ENCODE assay signal across 9 cellular contexts in the genomic region with DNA sequence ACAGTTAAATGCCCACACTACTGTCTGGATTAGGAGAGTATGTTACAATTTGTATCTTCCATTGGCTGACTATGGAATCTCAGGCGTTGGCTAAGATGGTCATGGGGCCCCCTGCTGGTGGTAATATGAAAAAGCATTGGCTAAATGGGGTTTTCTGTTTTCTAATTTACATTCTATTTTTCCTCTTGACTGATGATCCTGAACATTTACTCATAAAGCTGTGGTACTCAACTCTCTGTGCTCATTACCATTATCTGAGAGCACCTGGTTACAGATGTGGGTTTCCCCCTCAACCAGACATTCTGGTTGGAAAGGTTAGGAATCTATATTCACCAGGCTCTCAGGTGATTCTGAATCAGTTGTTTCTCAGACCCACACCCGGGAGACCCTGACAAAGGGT.
A peak's percentile ranks its signal among the peaks of the same experiment; 100 is the strongest.
DNase-seq lines count a peak whose midpoint lies in the region; ATAC-seq and TF ChIP-seq lines count a peak whose summit lies in the region.
"Had no signal": no experiment of that assay in that cellular context is flagged by ENCODE, and none has a peak within 500 bp of the region (broad histone marks: within the 10 kb centered on the region; RNA-seq: fewer than 3 reads in every experiment).

No MANE protein-coding gene starts in this region.

- no peaks in the 10 kb centered on the region for H3K27me3 Mint-ChIP-seq in activated T-helper 2 cell treated with anti-CD3 and anti-CD28 coated beads, Interferon-gamma antibody, Interleukin-2, Interleukin-4, amounts not matched to agents 10 μg/mL and 5 μg/mL and 100 μg/mL, durations not matched to agents 14 hours and 24 hours and 36 hours (ENCODE audit: low read depth)

- H3K4me1 Mint-ChIP-seq in activated T-helper 2 cell treated with anti-CD3 and anti-CD28 coated beads, Interferon-gamma antibody, Interleukin-2, Interleukin-4, amounts not matched to agents 10 μg/mL and 5 μg/mL and 100 μg/mL, durations not matched to agents 14 hours and 24 hours and 36 hours (ENCODE audit: low read depth): no peaks in the 10 kb centered on the region
- H3K4me1 Mint-ChIP-seq: CD4-positive, CD25-positive, alpha-beta regulatory T cell had no signal

- ATAC-seq in HG02798 (IDR thresholded peaks at IDR 0.05; ENCODE audit: poor library complexity, unreplicated experiment): no peak

- H3K4me3 Mint-ChIP-seq in activated T-helper 2 cell treated with anti-CD3 and anti-CD28 coated beads, Interferon-gamma antibody, Interleukin-2, Interleukin-4, amounts not matched to agents 10 μg/mL and 5 μg/mL and 100 μg/mL, durations not matched to agents 14 hours and 24 hours and 36 hours (ENCODE audit: low read depth): no peak overlapping the region
- H3K4me3 Mint-ChIP-seq: CD4-positive, CD25-positive, alpha-beta regulatory T cell had no signal

- TF ChIP-seq POLR2A in erythroblast (IDR thresholded peaks at IDR 0.05; ENCODE audit: low read length): no peak

- peak; percentile 15 for DNase-seq in NCI-H146 (lab: John Stamatoyannopoulos, UW)
- no peak for DNase-seq in NCI-H146 treated with DMSO at 0.1 percent for 48 hours (lab: John Stamatoyannopoulos, UW; ENCODE audit: unreplicated experiment)
- DNase-seq in H7: peak; percentile 82
- peak; percentile 32 for DNase-seq in RKO (ENCODE audit: low spot score)
- peak; percentile 56 to 80 for DNase-seq in erythroblast (lab: John Stamatoyannopoulos, UW)
- DNase-seq in renal cortical epithelial cell (ENCODE audit: low read depth): peak; percentile 0
- DNase-seq in activated T-helper 2 cell treated with anti-CD3 and anti-CD28 coated beads, Interferon-gamma antibody, Interleukin-2, Interleukin-4, amounts not matched to agents 10 μg/mL and 5 μg/mL and 100 μg/mL, durations not matched to agents 14 hours and 24 hours and 36 hours (ENCODE audit: low spot score): no peak

- H3K9me3 Mint-ChIP-seq in activated T-helper 2 cell treated with anti-CD3 and anti-CD28 coated beads, Interferon-gamma antibody, Interleukin-2, Interleukin-4, amounts not matched to agents 10 μg/mL and 5 μg/mL and 100 μg/mL, durations not matched to agents 14 hours and 24 hours and 36 hours: no peaks in the 10 kb centered on the region

- no peaks in the 10 kb centered on the region for H3K36me3 ChIP-seq in H7 (replicated peaks; ENCODE audit: control insufficient read depth, insufficient read depth, low read length)

- no peak overlapping the region for H3K27ac Mint-ChIP-seq in activated T-helper 2 cell treated with anti-CD3 and anti-CD28 coated beads, Interferon-gamma antibody, Interleukin-2, Interleukin-4, amounts not matched to agents 10 μg/mL and 5 μg/mL and 100 μg/mL, durations not matched to agents 14 hours and 24 hours and 36 hours
- H3K27ac Mint-ChIP-seq: CD4-positive, CD25-positive, alpha-beta regulatory T cell had no signal

- intact Hi-C loops in activated T-helper 2 cell treated with anti-CD3 and anti-CD28 coated beads, Interferon-gamma antibody, Interleukin-2, Interleukin-4, amounts not matched to agents 10 μg/mL and 5 μg/mL and 100 μg/mL, durations not matched to agents 14 hours and 24 hours and 36 hours (cut with micrococcal nuclease): loop anchor here (10.0 kb wide), 1 partner anchor 129 kb away; no protein-coding TSS in a partner anchor

- no peaks in the 10 kb centered on the region for H3K36me3 Mint-ChIP-seq in activated T-helper 2 cell treated with anti-CD3 and anti-CD28 coated beads, Interferon-gamma antibody, Interleukin-2, Interleukin-4, amounts not matched to agents 10 μg/mL and 5 μg/mL and 100 μg/mL, durations not matched to agents 14 hours and 24 hours and 36 hours (ENCODE audit: low read depth)
- H3K36me3 Mint-ChIP-seq: CD4-positive, CD25-positive, alpha-beta regulatory T cell had no signal

- no peaks in the 10 kb centered on the region; the same call in 1 of the 2 replicates for H3K27me3 ChIP-seq in H7 (ENCODE audit: control insufficient read depth, insufficient read depth, low read length)

- no peak overlapping the region for H3K4me3 ChIP-seq in H7 (ENCODE audit: insufficient read depth, low read depth, low read length)

Comparison
In these comparisons a context has a peak if more than half of its experiments do, and no peak if none do; other contexts are left out.
1. DNase-seq: peak in NCI-H146 (single experiment), H7 (single experiment), RKO (single experiment), erythroblast (2 of 2) and renal cortical epithelial cell (single experiment); none in NCI-H146 treated with DMSO at 0.1 percent for 48 hours (single experiment) and activated T-helper 2 cell treated with anti-CD3 and anti-CD28 coated beads, Interferon-gamma antibody, Interleukin-2, Interleukin-4, amounts not matched to agents 10 μg/mL and 5 μg/mL and 100 μg/mL, durations not matched to agents 14 hours and 24 hours and 36 hours (single experiment).